In genomic region chr20:63837475-63837874, GRCh38 we compare ENCODE assay signal across 28 cellular contexts. TPM values are rescaled to one million over a fixed set of nuclear protein-coding genes. Genes with fewer than 3 reads are reported as not detected.
DNase-seq lines count a peak whose midpoint lies in the region; ATAC-seq, FAIRE-seq and TF ChIP-seq lines count a peak whose summit lies in the region.
"Had no signal": no experiment of that assay in that cellular context is flagged by ENCODE, and none has a peak within 500 bp of the region (broad histone marks: within the 10 kb centered on the region; RNA-seq: fewer than 3 reads in every experiment).

No MANE protein-coding gene starts in this region.

- no peaks in the 10 kb centered on the region for H3K27me3 ChIP-seq in cardiac muscle cell
- H3K27me3 ChIP-seq in K562 (ENCODE audit: control insufficient read depth in 2 of 2, insufficient read depth in 2 of 2, low read length in 2 of 2): no peaks in the 10 kb centered on the region; a peak in 1 of 5 replicates
- H3K27me3 ChIP-seq: brain microvascular endothelial cell, suprapubic skin had no signal

- H3K4me3 ChIP-seq in cardiac muscle cell (no peak overlapping the region), K562 (no peak overlapping the region)
- H3K4me3 ChIP-seq: left ventricle myocardium inferior, SK-N-MC, skin epidermis, suprapubic skin had no signal

- in situ Hi-C loops in K562 (cut with MboI): no loop called here

- no peak for TF ChIP-seq EP300 in K562 (IDR thresholded peaks at IDR 0.05; ENCODE audit: low read length)

- CTCF ChIA-PET in K562 (lab: Yijun Ruan, JAX; ENCODE audit: low intra/inter-chr PET ratio): no interaction called here

- no TSS peak for BruUV-seq in K562 (replicated peaks; lab: Mats Ljungman, UMichigan)

- POLR2A ChIA-PET in K562 (lab: Yijun Ruan, JAX): interaction anchor here (1.2 kb wide), 1 partner anchor 11 kb away, joined by 6 read pairs; no protein-coding TSS in a partner anchor

- no peak for ATAC-seq in left ventricle myocardium superior
- ATAC-seq in K562: no peak
- ATAC-seq: activated T-cell treated with anti-CD3 and anti-CD28 coated beads, Interleukin-2, amount 50 U/mL, for 4 hours; esophagus mucosa; foreskin keratinocyte had no signal

- no peak for TF ChIP-seq CTCF in cardiac muscle cell (IDR thresholded peaks at IDR 0.05; ENCODE audit: low read depth, low read length)
- no peak for TF ChIP-seq CTCF in K562 (IDR thresholded peaks at IDR 0.05 in 2 of 3, conservative IDR thresholded peaks at IDR 0.05 in 1 of 3; ENCODE audit: insufficient read depth in 2 of 3, low read depth in 1 of 3, low read length in 3 of 3)
- no peak for TF ChIP-seq CTCF in mesothelial cell of epicardium (IDR thresholded peaks at IDR 0.05; ENCODE audit: unreplicated experiment)

- no peak for TF ChIP-seq POLR2A in K562 (conservative IDR thresholded peaks at IDR 0.05)

- FAIRE-seq in K562 (lab: Jason Lieb, UNC): no peak
- FAIRE-seq: urothelium cell line had no signal

- TF ChIP-seq RAD21 in K562 (CRISPR knock-in tag; conservative IDR thresholded peaks at IDR 0.05 in 1 of 2, IDR thresholded peaks at IDR 0.05 in 1 of 2): no peak

- H3K4me1 ChIP-seq in cardiac muscle cell (ENCODE audit: low read depth) (peaks cover 32% of the 10 kb centered on the region), K562 (replicated peaks in 1 of 2; ENCODE audit: control insufficient read depth in 2 of 2, insufficient read depth in 2 of 2, low read length in 2 of 2) (peaks cover 12 to 48% of the 10 kb centered on the region in 2 experiments)
- H3K4me1 ChIP-seq: foreskin keratinocyte had no signal

- H3K36me3 ChIP-seq in cardiac muscle cell: no peaks in the 10 kb centered on the region
- no peaks in the 10 kb centered on the region for H3K36me3 ChIP-seq in K562 (ENCODE audit: control insufficient read depth, insufficient read depth, low read length)
- H3K36me3 ChIP-seq: brain microvascular endothelial cell, left ventricle myocardium inferior, suprapubic skin had no signal

- H3K27ac ChIP-seq in cardiac muscle cell (peak overlapping the region; percentile 67), K562 (ENCODE audit: extremely low read depth, low read depth, low read length) (no peak overlapping the region)
- H3K27ac ChIP-seq: brain microvascular endothelial cell, foreskin keratinocyte, left ventricle myocardium inferior, SK-N-MC, skin epidermis, suprapubic skin had no signal

- no peaks in the 10 kb centered on the region for H3K9me1 ChIP-seq in K562 (ENCODE audit: control insufficient read depth, insufficient read depth, low read length)

- DNase-seq in cardiac muscle cell (ENCODE audit: low read depth in 1 of 2, low spot score in 1 of 2) (no peak), left ventricle myocardium superior (no peak), K562 (ENCODE audit: extremely low read depth in 1 of 4, low spot score in 3 of 4) (no peak), mesothelial cell of epicardium (ENCODE audit: low spot score in 2 of 2, unreplicated experiment in 2 of 2) (no peak), HCEC 1CT (no peak), middle frontal gyrus (ENCODE audit: extremely low spot score, low spot score) (no peak), DMS114 treated with DMSO at 0.1 percent for 48 hours (lab: John Stamatoyannopoulos, UW; ENCODE audit: unreplicated experiment) (no peak)
- no peak for DNase-seq in activated T-cell treated with anti-CD3 and anti-CD28 coated beads, Interleukin-2, amount 50 U/mL, for 24 hours
- DNase-seq: activated CD4-positive, alpha-beta T cell treated with anti-CD3 and anti-CD28 coated beads for 48 hours; activated T-cell treated with anti-CD3 and anti-CD28 coated beads, Interleukin-2, amount 50 U/mL, for 4 hours; brain microvascular endothelial cell; Caco-2; effector CD8-positive, alpha-beta T cell; EL; foreskin keratinocyte; HFFc6; immature natural killer cell; left ventricle myocardium inferior; NCI-H1694; T-helper 2 cell had no signal

- intact Hi-C loops in left ventricle myocardium superior (cut with micrococcal nuclease) (no loop called here), K562 (cut with micrococcal nuclease) (no loop called here)

- H3K4me1 Mint-ChIP-seq in mesothelial cell of epicardium: peaks cover 15% of the 10 kb centered on the region
- H3K4me1 Mint-ChIP-seq in activated T-cell treated with anti-CD3 and anti-CD28 coated beads, Interleukin-2, amount 50 U/mL, for 24 hours (ENCODE audit: low read depth): no peaks in the 10 kb centered on the region
- H3K4me1 Mint-ChIP-seq: immature natural killer cell had no signal

- H3K36me3 Mint-ChIP-seq in mesothelial cell of epicardium: no peaks in the 10 kb centered on the region
- no peaks in the 10 kb centered on the region for H3K36me3 Mint-ChIP-seq in activated T-cell treated with anti-CD3 and anti-CD28 coated beads, Interleukin-2, amount 50 U/mL, for 24 hours (ENCODE audit: low read depth)
- H3K36me3 Mint-ChIP-seq: immature natural killer cell had no signal

- H3K27ac Mint-ChIP-seq in mesothelial cell of epicardium: peak overlapping the region; percentile 5
- no peak overlapping the region for H3K27ac Mint-ChIP-seq in activated T-cell treated with anti-CD3 and anti-CD28 coated beads, Interleukin-2, amount 50 U/mL, for 24 hours
- H3K27ac Mint-ChIP-seq: HFFc6 had no signal

- no peak overlapping the region for H3K4me3 Mint-ChIP-seq in mesothelial cell of epicardium
- no peak overlapping the region for H3K4me3 Mint-ChIP-seq in activated T-cell treated with anti-CD3 and anti-CD28 coated beads, Interleukin-2, amount 50 U/mL, for 24 hours
- H3K4me3 Mint-ChIP-seq: activated T-cell treated with anti-CD3 and anti-CD28 coated beads, Interleukin-2, amount 50 U/mL, for 4 hours; HFFc6; immature natural killer cell had no signal

- 33% methylated on average over 7 of the region's 8 CpGs for WGBS in K562 (ENCODE audit: insufficient coverage, low coverage, missing lambda C conversion rate)

- H2AFZ ChIP-seq in K562 (ENCODE audit: low read depth, low read length): no peak overlapping the region

- no peaks in the 10 kb centered on the region for H3K79me2 ChIP-seq in K562 (ENCODE audit: control insufficient read depth, insufficient read depth, low read length)

- no peaks in the 10 kb centered on the region for H3K27me3 Mint-ChIP-seq in mesothelial cell of epicardium (ENCODE audit: low read depth)
- H3K27me3 Mint-ChIP-seq in activated T-cell treated with anti-CD3 and anti-CD28 coated beads, Interleukin-2, amount 50 U/mL, for 24 hours: peaks cover 28% of the 10 kb centered on the region

- H3K4me2 ChIP-seq in K562 (ENCODE audit: insufficient read depth, low read length): no peak overlapping the region

- H3K9ac ChIP-seq in K562 (ENCODE audit: insufficient read depth in 1 of 2, low read depth in 2 of 2, low read length in 2 of 2): no peak overlapping the region

- H4K20me1 ChIP-seq in K562 (replicated peaks; ENCODE audit: control insufficient read depth, insufficient read depth, low read length): no peaks in the 10 kb centered on the region

- H3K9me3 Mint-ChIP-seq in mesothelial cell of epicardium: no peaks in the 10 kb centered on the region
- H3K9me3 Mint-ChIP-seq in activated T-cell treated with anti-CD3 and anti-CD28 coated beads, Interleukin-2, amount 50 U/mL, for 24 hours: no peaks in the 10 kb centered on the region
- H3K9me3 Mint-ChIP-seq: activated T-cell treated with anti-CD3 and anti-CD28 coated beads, Interleukin-2, amount 50 U/mL, for 4 hours; HFFc6; immature natural killer cell had no signal

- H3K9me3 ChIP-seq in cardiac muscle cell (ENCODE audit: low read depth) (no peaks in the 10 kb centered on the region), K562 (replicated peaks; ENCODE audit: control insufficient read depth, insufficient read depth, low read depth, low read length) (no peaks in the 10 kb centered on the region)
- H3K9me3 ChIP-seq: Caco-2, left ventricle myocardium inferior, suprapubic skin had no signal

RNA-seq across cellular contexts. Expression of gene ZBTB46, which starts 6.4 kb away (rescaled TPM):
- total RNA-seq in cardiac muscle cell (43.1 and 53.4 TPM in 2 replicates), left ventricle myocardium superior (13.1 TPM), K562 (2014; rRNA removed) (2.2 and 2.6 TPM in 2 replicates), K562 (2014; rRNA removed; fragmentation: Illumina TruSeq; extraction: Trizol) (0.38 and 0.40 TPM in 2 replicates), K562 (2015; rRNA removed; fragmentation: Illumina TruSeq; extraction: Trizol) (2.3 TPM in 2 replicates), K562 (2021) (4.1 and 4.6 TPM in 2 replicates), mesothelial cell of epicardium (11.3 to 11.6 TPM (median 11.6 TPM) in 3 replicates)
- polyA plus RNA-seq in cardiac muscle cell (24.1 and 24.5 TPM in 2 replicates), K562 (2011; rRNA removed) (1.1 and 1.7 TPM in 2 replicates), K562 (2014; fragmentation: Illumina TruSeq; extraction: Trizol) (0.39 and 1.1 TPM in 2 replicates), K562 (2014; fragmentation: Nextera tagmentation; extraction: Ambion mirVana) (under 1 TPM; 0.29 to 0.58 TPM), K562 (2014; rRNA removed) (1.3 and 2.0 TPM in 2 replicates)
- 6.4 and 23.8 TPM in 2 replicates for total RNA-seq in K562 (2011; cell fraction: chromatin; rRNA removed; ENCODE audit: low replicate concordance)
- 8.2 and 11.0 TPM in 2 replicates for total RNA-seq in K562 (2011; cell fraction: nucleolus; rRNA removed)
- 6.0 and 7.5 TPM in 2 replicates for total RNA-seq in K562 (2011; cell fraction: nucleoplasm; rRNA removed)
- polyA plus RNA-seq in K562 (2011; cell fraction: cytosol; rRNA removed): 1.7 and 3.0 TPM in 2 replicates
- 4.8 and 8.1 TPM in 2 replicates for polyA plus RNA-seq in K562 (2011; cell fraction: nucleus; rRNA removed)
- polyA plus RNA-seq in K562 (2012): 2.3 and 3.0 TPM in 2 replicates
- 13.0 and 13.5 TPM in 2 replicates for polyA minus RNA-seq in K562 (2011; rRNA and poly(A)+ RNA removed)
- polyA minus RNA-seq in K562 (2011; cell fraction: cytosol; rRNA and poly(A)+ RNA removed): 14.3 and 18.7 TPM in 2 replicates
- polyA minus RNA-seq in K562 (2011; cell fraction: nucleus; rRNA and poly(A)+ RNA removed): 4.2 and 5.1 TPM in 2 replicates

RNA-seq across cellular contexts. Expression of gene ABHD16B, which starts 23.8 kb away (rescaled TPM):
- total RNA-seq in cardiac muscle cell (not detected in 2 replicates), left ventricle myocardium superior (not detected), K562 (2014; rRNA removed) (not detected in 2 replicates), K562 (2014; rRNA removed; fragmentation: Illumina TruSeq; extraction: Trizol) (not detected in 2 replicates), K562 (2015; rRNA removed; fragmentation: Illumina TruSeq; extraction: Trizol) (not detected in 2 replicates), K562 (2021) (not detected in 2 replicates), mesothelial cell of epicardium (not detected in 3 replicates)
- polyA plus RNA-seq in cardiac muscle cell (3.4 and 4.6 TPM in 2 replicates), K562 (2011; rRNA removed) (not detected in 2 replicates), K562 (2014; fragmentation: Illumina TruSeq; extraction: Trizol) (not detected in 2 replicates), K562 (2014; fragmentation: Nextera tagmentation; extraction: Ambion mirVana) (not detected), K562 (2014; rRNA removed) (not detected in 2 replicates)
- total RNA-seq in K562 (2011; cell fraction: chromatin; rRNA removed; ENCODE audit: low replicate concordance): not detected in 2 replicates
- not detected in 2 replicates for total RNA-seq in K562 (2011; cell fraction: nucleolus; rRNA removed)
- not detected in 2 replicates for total RNA-seq in K562 (2011; cell fraction: nucleoplasm; rRNA removed)
- not detected in 2 replicates for polyA plus RNA-seq in K562 (2011; cell fraction: cytosol; rRNA removed)
- polyA plus RNA-seq in K562 (2011; cell fraction: nucleus; rRNA removed): not detected in 2 replicates
- polyA plus RNA-seq in K562 (2012): not detected in 2 replicates
- not detected in 2 replicates for polyA minus RNA-seq in K562 (2011; rRNA and poly(A)+ RNA removed)
- not detected in 2 replicates for polyA minus RNA-seq in K562 (2011; cell fraction: cytosol; rRNA and poly(A)+ RNA removed)
- not detected in 2 replicates for polyA minus RNA-seq in K562 (2011; cell fraction: nucleus; rRNA and poly(A)+ RNA removed)
- total RNA-seq: activated T-cell treated with anti-CD3 and anti-CD28 coated beads, Interleukin-2, amount 50 U/mL, for 4 hours; esophagus mucosa; foreskin keratinocyte; HFFc6; HT1080; left ventricle myocardium inferior; RPMI7951; suprapubic skin had no signal
- polyA plus RNA-seq: BJ, foreskin keratinocyte had no signal

RNA-seq across cellular contexts. Expression of gene TPD52L2, which starts 27.6 kb away (rescaled TPM):
- total RNA-seq in cardiac muscle cell (103 and 105 TPM in 2 replicates), left ventricle myocardium superior (78.0 TPM), K562 (2014; rRNA removed) (54.7 and 69.8 TPM in 2 replicates), K562 (2014; rRNA removed; fragmentation: Illumina TruSeq; extraction: Trizol) (60.6 and 66.7 TPM in 2 replicates), K562 (2015; rRNA removed; fragmentation: Illumina TruSeq; extraction: Trizol) (74.6 and 76.2 TPM in 2 replicates), K562 (2021) (94.2 and 95.4 TPM in 2 replicates), mesothelial cell of epicardium (73.1 to 77.3 TPM (median 73.8 TPM) in 3 replicates)
- polyA plus RNA-seq in cardiac muscle cell (114 and 121 TPM in 2 replicates), K562 (2011; rRNA removed) (97.8 and 117 TPM in 2 replicates), K562 (2014; fragmentation: Illumina TruSeq; extraction: Trizol) (112 and 115 TPM in 2 replicates), K562 (2014; fragmentation: Nextera tagmentation; extraction: Ambion mirVana) (1 to 10 TPM; 1.9 to 9.3 TPM), K562 (2014; rRNA removed) (98.5 and 99.5 TPM in 2 replicates)
- 66.8 and 118 TPM in 2 replicates for total RNA-seq in K562 (2011; cell fraction: chromatin; rRNA removed; ENCODE audit: low replicate concordance)
- total RNA-seq in K562 (2011; cell fraction: nucleolus; rRNA removed): 62.7 and 66.1 TPM in 2 replicates
- total RNA-seq in K562 (2011; cell fraction: nucleoplasm; rRNA removed): 60.7 and 71.2 TPM in 2 replicates
- polyA plus RNA-seq in K562 (2011; cell fraction: cytosol; rRNA removed): 109 and 128 TPM in 2 replicates
- polyA plus RNA-seq in K562 (2011; cell fraction: nucleus; rRNA removed): 76.7 and 81.1 TPM in 2 replicates
- 73.1 and 95.5 TPM in 2 replicates for polyA plus RNA-seq in K562 (2012)
- 48.0 and 69.0 TPM in 2 replicates for polyA minus RNA-seq in K562 (2011; rRNA and poly(A)+ RNA removed)
- 69.2 and 82.6 TPM in 2 replicates for polyA minus RNA-seq in K562 (2011; cell fraction: cytosol; rRNA and poly(A)+ RNA removed)
- polyA minus RNA-seq in K562 (2011; cell fraction: nucleus; rRNA and poly(A)+ RNA removed): 18.4 and 23.2 TPM in 2 replicates

RNA-seq across cellular contexts. Expression of gene DNAJC5, which starts 57.5 kb away (rescaled TPM):
- total RNA-seq in cardiac muscle cell: 37.7 and 45.4 TPM in 2 replicates
- polyA plus RNA-seq in cardiac muscle cell: 9.4 and 10.2 TPM in 2 replicates
- total RNA-seq in left ventricle myocardium superior: 47.3 TPM
- total RNA-seq in K562 (2011; cell fraction: chromatin; rRNA removed; ENCODE audit: low replicate concordance): 54.4 and 105 TPM in 2 replicates
- total RNA-seq in K562 (2011; cell fraction: nucleolus; rRNA removed): 56.5 and 57.4 TPM in 2 replicates
- 36.4 and 43.2 TPM in 2 replicates for total RNA-seq in K562 (2011; cell fraction: nucleoplasm; rRNA removed)
- 31.3 and 41.1 TPM in 2 replicates for total RNA-seq in K562 (2014; rRNA removed)
- 10.3 and 13.4 TPM in 2 replicates for total RNA-seq in K562 (2014; rRNA removed; fragmentation: Illumina TruSeq; extraction: Trizol)
- total RNA-seq in K562 (2015; rRNA removed; fragmentation: Illumina TruSeq; extraction: Trizol): 28.4 and 29.5 TPM in 2 replicates
- total RNA-seq in K562 (2021): 42.3 and 42.8 TPM in 2 replicates
- 22.4 and 23.4 TPM in 2 replicates for polyA plus RNA-seq in K562 (2011; rRNA removed)
- 25.9 and 38.5 TPM in 2 replicates for polyA plus RNA-seq in K562 (2011; cell fraction: cytosol; rRNA removed)
- polyA plus RNA-seq in K562 (2011; cell fraction: nucleus; rRNA removed): 42.6 and 52.5 TPM in 2 replicates
- 28.8 and 29.1 TPM in 2 replicates for polyA plus RNA-seq in K562 (2012)
- 21.8 and 27.2 TPM in 2 replicates for polyA plus RNA-seq in K562 (2014; fragmentation: Illumina TruSeq; extraction: Trizol)
- polyA plus RNA-seq in K562 (2014; fragmentation: Nextera tagmentation; extraction: Ambion mirVana): under 1 TPM; 0.95 to 0.99 TPM
- polyA plus RNA-seq in K562 (2014; rRNA removed): 25.5 and 26.3 TPM in 2 replicates
- 17.3 and 29.6 TPM in 2 replicates for polyA minus RNA-seq in K562 (2011; rRNA and poly(A)+ RNA removed)
- 26.0 and 31.4 TPM in 2 replicates for polyA minus RNA-seq in K562 (2011; cell fraction: cytosol; rRNA and poly(A)+ RNA removed)
- polyA minus RNA-seq in K562 (2011; cell fraction: nucleus; rRNA and poly(A)+ RNA removed): 10.2 and 12.2 TPM in 2 replicates
- total RNA-seq in mesothelial cell of epicardium: 40.6 to 43.2 TPM (median 41.6 TPM) in 3 replicates
